24 cellular contexts compared by ENCODE assay signal in genomic region chr17:82569621-82570020, GRCh38.
"Had no signal": no experiment of that assay in that cellular context is flagged by ENCODE, and none has a peak within 500 bp of the region (broad histone marks: within the 10 kb centered on the region; RNA-seq: fewer than 3 reads in every experiment).

No MANE protein-coding gene starts in this region.

- ATAC-seq: body of pancreas, T-cell had no signal

- H3K27ac Mint-ChIP-seq: activated naive CD4-positive, alpha-beta T cell treated with anti-CD3 and anti-CD28 coated beads for 36 hours; activated naive CD8-positive, alpha-beta T cell treated with anti-CD3 and anti-CD28 coated beads for 36 hours; T-cell; T-helper 2 cell treated with Interferon-gamma antibody and Interleukin-4, amounts not matched to agents 5 μg/mL and 100 μg/mL, for 36 hours had no signal

- H3K4me3 Mint-ChIP-seq: activated naive CD4-positive, alpha-beta T cell treated with anti-CD3 and anti-CD28 coated beads for 36 hours; nephron; T-cell; T-helper 2 cell treated with Interferon-gamma antibody and Interleukin-4, amounts not matched to agents 5 μg/mL and 100 μg/mL, for 36 hours had no signal

- H3K36me3 ChIP-seq: ovary, prostate gland, uterus had no signal

- H3K4me3 ChIP-seq: adrenal gland, body of pancreas, ovary, prostate gland, spleen, testis, uterus had no signal

- H3K27me3 Mint-ChIP-seq: activated naive CD8-positive, alpha-beta T cell treated with anti-CD3 and anti-CD28 coated beads for 36 hours; T-cell had no signal

- H3K27ac ChIP-seq: body of pancreas, neutrophil, ovary, prostate gland, spleen, testis, uterus had no signal

- DNase-seq: activated CD4-positive, alpha-beta T cell treated with anti-CD3 and anti-CD28 coated beads for 4 hours; activated CD4-positive, alpha-beta T cell treated with anti-CD3 and anti-CD28 coated beads, Interleukin-2, amount 50 U/mL, for 4 hours; activated CD8-positive, alpha-beta memory T cell treated with anti-CD3 and anti-CD28 coated beads for 24 hours; activated effector memory CD4-positive, alpha-beta T cell treated with anti-CD3 and anti-CD28 coated beads, Interleukin-2, amount 50 U/mL, for 16 hours; activated naive CD4-positive, alpha-beta T cell treated with anti-CD3 and anti-CD28 coated beads for 36 hours; activated naive CD8-positive, alpha-beta T cell treated with anti-CD3 and anti-CD28 coated beads for 36 hours; adrenal gland; aorta; body of pancreas; cortex of kidney; head of caudate nucleus; left ventricle myocardium superior; mammary epithelial cell; ovary; spleen; stimulated activated naive CD4-positive, alpha-beta T cell treated with Interleukin-2 at 50 U/mL for 16 hours; T-cell; testis; trophoblast cell; uterus had no signal

- H3K4me1 ChIP-seq: prostate gland had no signal

- H3K27me3 ChIP-seq: adrenal gland, body of pancreas, neutrophil, ovary, spleen, testis, uterus had no signal

- H3K9me3 ChIP-seq: adrenal gland, body of pancreas, neutrophil, ovary, prostate gland, spleen, testis, uterus had no signal

- H3K4me1 Mint-ChIP-seq: activated naive CD8-positive, alpha-beta T cell treated with anti-CD3 and anti-CD28 coated beads for 36 hours; T-cell had no signal
